Comparison of ENCODE assay signal across 19 cellular contexts in the genomic region with DNA sequence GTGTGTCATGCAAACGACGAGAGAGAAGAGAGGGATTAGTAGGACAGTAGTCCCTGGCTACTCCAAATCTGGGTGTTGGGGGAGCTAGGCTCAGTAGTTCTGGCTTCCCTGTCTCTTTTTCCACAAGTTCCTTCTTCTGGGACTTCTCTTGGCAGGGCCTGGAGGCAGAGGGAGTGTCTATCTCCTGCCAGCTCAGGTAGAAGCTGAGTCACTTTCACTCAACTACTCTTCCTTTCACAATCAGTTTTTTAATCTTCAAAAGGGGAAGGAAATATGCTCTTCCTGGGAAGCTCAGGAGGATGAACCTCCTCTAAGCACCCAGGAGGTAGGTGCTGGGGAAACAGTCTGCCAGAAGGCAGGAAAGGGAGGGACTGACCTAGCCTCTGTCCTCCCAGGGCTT.
"Had no signal": no experiment of that assay in that cellular context is flagged by ENCODE, and none has a peak within 500 bp of the region (broad histone marks: within the 10 kb centered on the region; RNA-seq: fewer than 3 reads in every experiment).

No MANE protein-coding gene starts in this region.

- H3K9me3 Mint-ChIP-seq: activated naive CD4-positive, alpha-beta T cell treated with anti-CD3 and anti-CD28 coated beads, Interleukin-2, amount 50 U/mL, for 24 hours; activated T-helper 17 cell treated with anti-CD3 and anti-CD28 coated beads, Interleukin-2, amount 50 U/mL, for 72 hours; naive thymus-derived CD4-positive, alpha-beta T cell had no signal

- H3K4me1 Mint-ChIP-seq: activated T-helper 17 cell treated with anti-CD3 and anti-CD28 coated beads, Interleukin-2, amount 50 U/mL, for 72 hours had no signal

- H3K36me3 ChIP-seq: adrenal gland, gastroesophageal sphincter, right atrium auricular region, transverse colon had no signal

- H3K27ac Mint-ChIP-seq: activated naive CD4-positive, alpha-beta T cell treated with anti-CD3 and anti-CD28 coated beads, Interleukin-2, amount 50 U/mL, for 24 hours had no signal

- H3K9me3 ChIP-seq: adrenal gland, gastroesophageal sphincter, left lung, mucosa of descending colon, right atrium auricular region, transverse colon had no signal

- H3K4me3 Mint-ChIP-seq: activated naive CD4-positive, alpha-beta T cell treated with anti-CD3 and anti-CD28 coated beads, Interleukin-2, amount 50 U/mL, for 24 hours; activated T-helper 17 cell treated with anti-CD3 and anti-CD28 coated beads, Interleukin-2, amount 50 U/mL, for 72 hours; naive thymus-derived CD4-positive, alpha-beta T cell had no signal

- H3K27me3 Mint-ChIP-seq: activated naive CD4-positive, alpha-beta T cell treated with anti-CD3 and anti-CD28 coated beads, Interleukin-2, amount 50 U/mL, for 24 hours; activated T-helper 17 cell treated with anti-CD3 and anti-CD28 coated beads, Interleukin-2, amount 50 U/mL, for 72 hours; naive thymus-derived CD4-positive, alpha-beta T cell had no signal

- ATAC-seq: activated T-helper 17 cell treated with anti-CD3 and anti-CD28 coated beads, Interleukin-2, amount 50 U/mL, for 72 hours; gastroesophageal sphincter; left lung; mucosa of descending colon; naive thymus-derived CD4-positive, alpha-beta T cell had no signal

- DNase-seq: activated CD4-positive, alpha-beta T cell treated with anti-CD3 and anti-CD28 coated beads, Interleukin-2, amount 50 U/mL, for 1 hour; activated CD4-positive, CD25-positive, alpha-beta regulatory T cell; adrenal gland; central memory CD4-positive, alpha-beta T cell; effector CD4-positive, alpha-beta T cell; left lung; mucosa of descending colon; naive thymus-derived CD4-positive, alpha-beta T cell; posterior cingulate gyrus; stimulated activated CD4-positive, alpha-beta T cell treated with anti-CD3 and anti-CD28 coated beads, Interleukin-4, amount 100 ng/mL, for 24 hours; stimulated activated naive CD4-positive, alpha-beta T cell treated with Interleukin-2 at 50 U/mL for 16 hours; transverse colon had no signal

- H3K27ac ChIP-seq: adrenal gland, coronary artery, gastroesophageal sphincter, left lung, right atrium auricular region, SK-N-MC, transverse colon had no signal

- H3K4me1 ChIP-seq: adrenal gland, gastroesophageal sphincter, left lung, right atrium auricular region, transverse colon had no signal

- H3K27me3 ChIP-seq: adrenal gland, left lung, right atrium auricular region, transverse colon had no signal

- H3K4me3 ChIP-seq: adrenal gland, coronary artery, gastroesophageal sphincter, left lung, mucosa of descending colon, right atrium auricular region, SK-N-MC, skin epidermis, transverse colon had no signal
